Comparison of ENCODE assay signal across 13 cellular contexts in the genomic region with DNA sequence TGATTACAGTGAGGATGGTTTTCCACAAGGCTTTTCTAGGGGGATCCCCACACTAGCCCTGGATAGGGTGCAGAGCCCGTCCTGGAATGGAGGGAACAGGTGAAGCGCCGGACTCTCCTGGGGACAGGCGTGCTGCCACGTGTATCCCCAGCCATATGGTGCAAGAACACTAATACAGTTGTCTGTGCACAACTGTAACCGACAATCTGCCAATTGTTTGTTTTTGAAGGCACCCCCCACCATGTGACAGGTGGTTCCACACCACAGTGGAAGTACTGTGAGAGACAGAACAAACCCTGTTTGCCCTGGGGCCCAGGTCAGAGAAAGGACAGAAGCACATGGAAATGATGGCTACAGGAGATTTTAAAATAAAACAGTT. TPM values are rescaled to one million over a fixed set of nuclear protein-coding genes. Genes with fewer than 3 reads are reported as not detected.
"Had no signal": no experiment of that assay in that cellular context is flagged by ENCODE, and none has a peak within 500 bp of the region (broad histone marks: within the 10 kb centered on the region; RNA-seq: fewer than 3 reads in every experiment).

No MANE protein-coding gene starts in this region.

- H3K27me3 ChIP-seq: esophagus muscularis mucosa, suprapubic skin had no signal

- H3K4me2 ChIP-seq: smooth muscle cell had no signal

- H3K4me1 ChIP-seq: esophagus muscularis mucosa, suprapubic skin had no signal

- H3K4me3 ChIP-seq: esophagus muscularis mucosa, smooth muscle cell, suprapubic skin had no signal

- H3K27ac ChIP-seq: esophagus muscularis mucosa, suprapubic skin had no signal

- H3K36me3 ChIP-seq: esophagus muscularis mucosa, suprapubic skin had no signal

- DNase-seq: activated CD4-positive, alpha-beta T cell treated with anti-CD3 and anti-CD28 coated beads, Interleukin-2, amount 10 ng/mL, durations not matched to agents 7 days and 5 days; activated CD8-positive, alpha-beta memory T cell treated with anti-CD3 and anti-CD28 coated beads for 24 hours; activated naive CD8-positive, alpha-beta T cell treated with anti-CD3 and anti-CD28 coated beads for 36 hours; amygdala; cortex of kidney; effector CD4-positive, alpha-beta T cell; kidney glomerular epithelial cell; mesenchymal stem cell; naive thymus-derived CD8-positive, alpha-beta T cell; posterior cingulate gyrus had no signal

- ATAC-seq: naive thymus-derived CD8-positive, alpha-beta T cell had no signal

- H3K9me3 ChIP-seq: esophagus muscularis mucosa, suprapubic skin had no signal

RNA-seq across cellular contexts. Expression of a gene that starts 52.9 kb away (rescaled TPM):
- total RNA-seq: activated CD4-positive, alpha-beta T cell treated with anti-CD3 and anti-CD28 coated beads, Interleukin-2, amount 10 ng/mL, durations not matched to agents 7 days and 5 days had no signal
